9 cellular contexts compared by ENCODE assay signal in the genomic region with DNA sequence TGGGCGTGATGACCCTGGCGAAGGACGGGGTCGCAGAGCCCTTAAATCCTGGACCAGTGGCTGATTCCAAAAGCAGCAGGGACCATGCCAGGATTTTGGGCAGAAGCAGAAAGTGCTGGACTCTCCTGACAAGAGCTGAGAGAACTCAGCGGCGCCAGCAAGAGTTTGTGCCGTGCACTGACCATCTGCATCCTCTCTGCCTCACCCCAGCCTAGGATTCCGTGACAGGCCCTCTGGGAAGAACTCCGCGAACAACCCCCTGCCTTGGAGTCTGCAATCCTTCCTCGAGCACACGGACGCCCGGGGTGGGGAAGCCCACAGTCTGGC. TPM values are rescaled to one million over a fixed set of nuclear protein-coding genes. Genes with fewer than 3 reads are reported as not detected.
A peak's percentile ranks its signal among the peaks of the same experiment; 100 is the strongest.
DNase-seq lines count a peak whose midpoint lies in the region; FAIRE-seq and TF ChIP-seq lines count a peak whose summit lies in the region.
"Had no signal": no experiment of that assay in that cellular context is flagged by ENCODE, and none has a peak within 500 bp of the region (broad histone marks: within the 10 kb centered on the region; RNA-seq: fewer than 3 reads in every experiment).

No MANE protein-coding gene starts in this region.

- POLR2A ChIA-PET in RWPE1 (lab: Yijun Ruan, JAX; ENCODE audit: low non-redundant PET), result interaction anchor here (1.5 kb wide), 1 partner anchor 23 kb away, joined by 3 read pairs; no protein-coding TSS in a partner anchor

- peak overlapping the region; percentile 97 for H3K4me3 ChIP-seq in fibroblast of the aortic adventitia (ENCODE audit: low read depth, low read length)

- CTCF ChIA-PET in RWPE1 (lab: Yijun Ruan, JAX), result no interaction called here

- FAIRE-seq in HTR-8/SVneo (lab: Jason Lieb, UNC), result no peak

- DNase-seq in EH (ENCODE audit: low read depth) (peak; percentile 39), RWPE1 (ENCODE audit: low spot score) (no peak), fibroblast of the aortic adventitia (ENCODE audit: low read depth) (peak; percentile 35), posterior vena cava (ENCODE audit: low spot score) (peak; percentile 81), SK-N-DZ (ENCODE audit: low spot score) (no peak), inferior parietal cortex (ENCODE audit: extremely low spot score) (no peak), HTR-8/SVneo (ENCODE audit: insufficient read length, low spot score) (no peak), NCI-H69 (lab: John Stamatoyannopoulos, UW) (no peak)

- no peak for TF ChIP-seq CTCF in RWPE1 (conservative IDR thresholded peaks at IDR 0.05; ENCODE audit: low read depth)
- TF ChIP-seq CTCF in fibroblast of the aortic adventitia (IDR thresholded peaks at IDR 0.05; ENCODE audit: insufficient read depth, low read length), result no peak

- intact Hi-C loops in posterior vena cava (cut with DNase I), result no loop called here

- peak overlapping the region; percentile 74 for H3K27ac ChIP-seq in RWPE1

RNA-seq across cellular contexts. Expression of a gene that starts 0.6 kb away (rescaled TPM):
- 116 and 138 TPM in 2 replicates for total RNA-seq in fibroblast of the aortic adventitia (ENCODE audit: low replicate concordance)
- 100 to 1,000 TPM; 112 to 116 TPM for total RNA-seq in posterior vena cava
- polyA plus RNA-seq in SK-N-DZ (2014; cell fraction: cytosol; rRNA removed), result 395 and 424 TPM in 2 replicates
- 612 and 857 TPM in 2 replicates for polyA plus RNA-seq in SK-N-DZ (2014; cell fraction: nucleus; rRNA removed)

RNA-seq across cellular contexts. Expression of a gene that starts 22.5 kb away (rescaled TPM):
- total RNA-seq in fibroblast of the aortic adventitia (ENCODE audit: low replicate concordance) (172 and 538 TPM in 2 replicates), posterior vena cava (100 to 1,000 TPM; 338 to 370 TPM)
- polyA plus RNA-seq in SK-N-DZ (2014; cell fraction: cytosol; rRNA removed), result 770 and 836 TPM in 2 replicates
- polyA plus RNA-seq in SK-N-DZ (2014; cell fraction: nucleus; rRNA removed), result 584 and 761 TPM in 2 replicates

RNA-seq across cellular contexts. Expression of a gene that starts 23.6 kb away (rescaled TPM):
- total RNA-seq in fibroblast of the aortic adventitia (ENCODE audit: low replicate concordance) (8.4 and 9.5 TPM in 2 replicates), posterior vena cava (1 to 10 TPM; 4.6 to 5.7 TPM)
- 0.53 and 3.9 TPM in 2 replicates for polyA plus RNA-seq in SK-N-DZ (2014; cell fraction: cytosol; rRNA removed)
- polyA plus RNA-seq in SK-N-DZ (2014; cell fraction: nucleus; rRNA removed), result 7.1 and 8.2 TPM in 2 replicates

RNA-seq across cellular contexts. Expression of a gene that starts 33.5 kb away (rescaled TPM):
- total RNA-seq in fibroblast of the aortic adventitia (ENCODE audit: low replicate concordance) (not detected in 2 replicates), posterior vena cava (not detected)
- polyA plus RNA-seq in SK-N-DZ (2014; cell fraction: cytosol; rRNA removed), result not detected in 2 replicates
- polyA plus RNA-seq in SK-N-DZ (2014; cell fraction: nucleus; rRNA removed), result not detected in 2 replicates
- total RNA-seq: renal cortical epithelial cell had no signal

RNA-seq across cellular contexts. Expression of a gene that starts 44.4 kb away (rescaled TPM):
- total RNA-seq in fibroblast of the aortic adventitia (ENCODE audit: low replicate concordance) (not detected in 2 replicates), posterior vena cava (not detected)
- polyA plus RNA-seq in SK-N-DZ (2014; cell fraction: cytosol; rRNA removed), result not detected in 2 replicates
- not detected in 2 replicates for polyA plus RNA-seq in SK-N-DZ (2014; cell fraction: nucleus; rRNA removed)

Comparison
In these comparisons a context has a peak if more than half of its experiments do, and no peak if none do; other contexts are left out.
1. DNase-seq: peak in EH (single experiment), fibroblast of the aortic adventitia (single experiment) and posterior vena cava (single experiment); none in RWPE1 (single experiment), SK-N-DZ (single experiment), inferior parietal cortex (single experiment), HTR-8/SVneo (single experiment) and NCI-H69 (single experiment).